Comparison of ENCODE assay signal across 1 cellular context in the genomic region with DNA sequence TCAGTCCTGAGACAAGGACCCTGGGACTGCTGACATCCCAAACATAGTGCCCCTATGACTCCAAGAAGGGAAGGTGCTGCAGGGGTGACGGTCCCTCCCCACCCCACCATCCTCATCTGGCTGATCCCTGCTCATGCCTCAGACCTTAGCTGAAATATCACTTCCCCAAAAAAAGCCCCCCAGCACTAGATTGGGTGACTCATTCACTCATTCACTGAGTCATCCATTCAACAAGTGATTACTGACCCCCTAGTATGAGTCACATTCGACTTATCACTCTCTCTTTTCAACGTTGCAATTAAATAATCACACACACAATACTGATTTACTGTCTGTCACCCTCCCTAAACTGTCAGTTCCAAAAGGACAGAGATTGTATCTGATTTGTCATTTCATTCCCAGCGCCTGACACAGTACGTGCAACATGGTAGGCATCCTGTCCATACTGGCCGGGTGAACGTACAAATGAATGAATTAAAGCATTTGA.
TF ChIP-seq lines count a peak whose summit lies in the region.

No MANE protein-coding gene starts in this region.

TF ChIP-seq in HCT116, 20 proteins besides CTCF, POLR2A, EP300 and RAD21 (continued from another document):
- TF ChIP-seq, protein P1, sequence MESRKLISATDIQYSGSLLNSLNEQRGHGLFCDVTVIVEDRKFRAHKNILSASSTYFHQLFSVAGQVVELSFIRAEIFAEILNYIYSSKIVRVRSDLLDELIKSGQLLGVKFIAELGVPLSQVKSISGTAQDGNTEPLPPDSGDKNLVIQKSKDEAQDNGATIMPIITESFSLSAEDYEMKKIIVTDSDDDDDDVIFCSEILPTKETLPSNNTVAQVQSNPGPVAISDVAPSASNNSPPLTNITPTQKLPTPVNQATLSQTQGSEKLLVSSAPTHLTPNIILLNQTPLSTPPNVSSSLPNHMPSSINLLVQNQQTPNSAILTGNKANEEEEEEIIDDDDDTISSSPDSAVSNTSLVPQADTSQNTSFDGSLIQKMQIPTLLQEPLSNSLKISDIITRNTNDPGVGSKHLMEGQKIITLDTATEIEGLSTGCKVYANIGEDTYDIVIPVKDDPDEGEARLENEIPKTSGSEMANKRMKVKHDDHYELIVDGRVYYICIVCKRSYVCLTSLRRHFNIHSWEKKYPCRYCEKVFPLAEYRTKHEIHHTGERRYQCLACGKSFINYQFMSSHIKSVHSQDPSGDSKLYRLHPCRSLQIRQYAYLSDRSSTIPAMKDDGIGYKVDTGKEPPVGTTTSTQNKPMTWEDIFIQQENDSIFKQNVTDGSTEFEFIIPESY (IDR thresholded peaks at IDR 0.05; ENCODE audit: extremely low read depth, insufficient replicate concordance, low read length): peak; percentile 43
- TF ChIP-seq ZNF274 (IDR thresholded peaks at IDR 0.05; ENCODE audit: low read depth, low read length) (no peak), FOSL1 (IDR thresholded peaks at IDR 0.05; ENCODE audit: low read depth) (peak; percentile 100), EZH2 (IDR thresholded peaks at IDR 0.05) (no peak), YY1 (IDR thresholded peaks at IDR 0.05; ENCODE audit: extremely low read depth, insufficient replicate concordance, low read depth, low read length) (no peak)
- TF ChIP-seq, protein P2, sequence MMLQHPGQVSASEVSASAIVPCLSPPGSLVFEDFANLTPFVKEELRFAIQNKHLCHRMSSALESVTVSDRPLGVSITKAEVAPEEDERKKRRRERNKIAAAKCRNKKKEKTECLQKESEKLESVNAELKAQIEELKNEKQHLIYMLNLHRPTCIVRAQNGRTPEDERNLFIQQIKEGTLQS (IDR thresholded peaks at IDR 0.05): peak; percentile 83; the same call in 1 of the 2 replicates
